Comparison of ENCODE assay signal across 22 cellular contexts in the genomic region with DNA sequence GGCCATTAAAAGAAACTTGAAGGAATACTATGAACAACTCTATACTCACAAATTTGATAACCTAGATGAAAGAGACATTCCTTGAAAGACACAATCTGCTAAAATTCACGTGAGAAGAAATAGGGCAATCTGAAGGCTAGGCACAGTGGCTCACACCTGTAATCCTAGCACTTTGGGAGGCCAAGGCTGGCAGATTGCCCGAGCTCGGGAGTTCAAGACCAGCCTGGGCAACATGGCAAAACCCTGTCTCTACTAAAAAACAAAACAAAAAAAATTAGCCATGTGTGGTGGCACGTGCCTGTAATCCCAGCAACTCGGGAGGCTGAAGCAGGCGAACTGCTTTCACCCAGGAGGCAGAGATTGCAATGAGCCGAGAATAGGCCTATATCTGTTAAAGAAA.
"Had no signal": no experiment of that assay in that cellular context is flagged by ENCODE, and none has a peak within 500 bp of the region (broad histone marks: within the 10 kb centered on the region; RNA-seq: fewer than 3 reads in every experiment).

No MANE protein-coding gene starts in this region.

- H3K4me2 ChIP-seq: KMS-11, SK-N-SH had no signal

- H3K9ac ChIP-seq: KMS-11, SK-N-SH had no signal

- H3K9me3 ChIP-seq: SJSA1, SK-N-SH had no signal

- H3K36me3 ChIP-seq: SJSA1 had no signal

- FAIRE-seq: RCC 7860 had no signal

- DNase-seq: IMR-90, Kasumi-1, MM.1S, NCI-H1092 treated with DMSO at 0.1 percent for 48 hours, NCI-H1436, NCI-H187, NCI-H2029, NCI-H2081 treated with DMSO at 0.1 percent for 48 hours, NCI-H2171, NCI-H226, NCI-H446, NCI-H510A, NCI-H524 treated with DMSO at 0.1 percent for 48 hours, NCI-H69, NCI-H774, Right ventricle myocardium superior, RPMI8226, SIG-M5, SK-N-SH had no signal

- H3K27ac ChIP-seq: KMS-11, SJSA1 had no signal

- H3K4me3 ChIP-seq: SJSA1 had no signal
